ENCODE assay signal across 29 cellular contexts in genomic region chr2:214156971-214157370, GRCh38.
A peak's percentile ranks its signal among the peaks of the same experiment; 100 is the strongest.
DNase-seq lines count a peak whose midpoint lies in the region; ATAC-seq, FAIRE-seq and TF ChIP-seq lines count a peak whose summit lies in the region.
"Had no signal": no experiment of that assay in that cellular context is flagged by ENCODE, and none has a peak within 500 bp of the region (broad histone marks: within the 10 kb centered on the region; RNA-seq: fewer than 3 reads in every experiment).

No MANE protein-coding gene starts in this region.

- DNase-seq in HPDE6-E6E7 (ENCODE audit: extremely low spot score), result peak; percentile 2
- DNase-seq in epithelial cell of esophagus (ENCODE audit: low read depth), result peak; percentile 41
- DNase-seq in pancreas, result no peak
- no peak for DNase-seq in activated gamma-delta T cell treated with Interleukin-2 at 50 U/mL for 16 hours
- no peak for DNase-seq in H4 (ENCODE audit: low spot score)
- no peak for DNase-seq in activated CD4-positive, alpha-beta T cell treated with anti-CD3 and anti-CD28 coated beads, Interleukin-2, amount 50 U/mL, for 1 hour
- DNase-seq: activated CD4-positive, alpha-beta T cell treated with anti-CD3 and anti-CD28 coated beads, Interleukin-2, amount 50 U/mL, for 4 hours; activated naive CD4-positive, alpha-beta T cell; activated naive CD8-positive, alpha-beta T cell treated with anti-CD3 and anti-CD28 coated beads, Interleukin-2, amount 50 U/mL, for 24 hours; activated T-cell treated with anti-CD3 and anti-CD28 coated beads, Interleukin-2, amount 50 U/mL, for 72 hours; CD4-positive, alpha-beta T cell; dermis blood vessel endothelial cell; DMS79 treated with DMSO at 0.1 percent for 48 hours; endodermal cell; esophagus squamous epithelium; foreskin melanocyte; GF-D8; Kasumi-1; left cardiac atrium; MV-4-11; NCI-H1436 treated with DMSO at 0.1 percent for 48 hours; NCI-H446; SK-N-SH; transverse colon had no signal

- ATAC-seq in GM18502 (IDR thresholded peaks at IDR 0.05; ENCODE audit: poor library complexity, unreplicated experiment) (peak; percentile 85), GM21619 (IDR thresholded peaks at IDR 0.05; ENCODE audit: unreplicated experiment) (peak; percentile 58), pancreas (no peak)
- ATAC-seq: activated naive CD8-positive, alpha-beta T cell treated with anti-CD3 and anti-CD28 coated beads, Interleukin-2, amount 50 U/mL, for 24 hours; activated T-cell treated with anti-CD3 and anti-CD28 coated beads, Interleukin-2, amount 50 U/mL, for 72 hours; left cardiac atrium; stimulated activated memory B cell treated with anti-CD40 and anti-IgM and Interleukin-4, amounts not matched to agents 10 μg/mL and 1 μg/mL and 100 μg/mL, for 72 hours had no signal

- H3K4me3 ChIP-seq in epithelial cell of esophagus (ENCODE audit: low read length) (no peak overlapping the region), pancreas (no peak overlapping the region)
- H3K4me3 ChIP-seq: esophagus squamous epithelium, lung, transverse colon had no signal

- H3K27ac ChIP-seq in pancreas, result no peak overlapping the region
- H3K27ac ChIP-seq: esophagus squamous epithelium, transverse colon had no signal

- no peaks in the 10 kb centered on the region for H3K27me3 ChIP-seq in pancreas
- H3K27me3 ChIP-seq: esophagus squamous epithelium, transverse colon had no signal

- H3K9me3 ChIP-seq in pancreas, result no peaks in the 10 kb centered on the region
- H3K9me3 ChIP-seq: esophagus squamous epithelium, SK-N-SH, transverse colon had no signal

- H3K36me3 ChIP-seq in pancreas, result no peaks in the 10 kb centered on the region
- H3K36me3 ChIP-seq: esophagus squamous epithelium, transverse colon had no signal

- TF ChIP-seq CTCF in epithelial cell of esophagus (IDR thresholded peaks at IDR 0.05; ENCODE audit: insufficient read depth, low read depth, low read length, missing control alignments), result no peak
- no peak for TF ChIP-seq CTCF in pancreas (IDR thresholded peaks at IDR 0.05)

- no peak for FAIRE-seq in pancreas (lab: Jason Lieb, UNC)
- FAIRE-seq: TTC549 had no signal

- intact Hi-C loops in pancreas (cut with DNase I), result no loop called here

- H3K4me1 ChIP-seq in pancreas, result no peaks in the 10 kb centered on the region
- H3K4me1 ChIP-seq: esophagus squamous epithelium, transverse colon had no signal

- 83 to 93% methylated on average over 1 of the region's 1 CpG for WGBS in pancreas, 2 donors

Comparison
In these comparisons a context has a peak if more than half of its experiments do, and no peak if none do; other contexts are left out.
1. ATAC-seq: peak in GM18502 (single experiment) and GM21619 (single experiment); none in pancreas (0 of 4).
2. DNase-seq: peak in HPDE6-E6E7 (single experiment) and epithelial cell of esophagus (single experiment); none in pancreas (0 of 6), activated gamma-delta T cell treated with Interleukin-2 at 50 U/mL for 16 hours (single experiment), H4 (single experiment) and activated CD4-positive, alpha-beta T cell treated with anti-CD3 and anti-CD28 coated beads, Interleukin-2, amount 50 U/mL, for 1 hour (single experiment).